10 cellular contexts compared by ENCODE assay signal in the genomic region with DNA sequence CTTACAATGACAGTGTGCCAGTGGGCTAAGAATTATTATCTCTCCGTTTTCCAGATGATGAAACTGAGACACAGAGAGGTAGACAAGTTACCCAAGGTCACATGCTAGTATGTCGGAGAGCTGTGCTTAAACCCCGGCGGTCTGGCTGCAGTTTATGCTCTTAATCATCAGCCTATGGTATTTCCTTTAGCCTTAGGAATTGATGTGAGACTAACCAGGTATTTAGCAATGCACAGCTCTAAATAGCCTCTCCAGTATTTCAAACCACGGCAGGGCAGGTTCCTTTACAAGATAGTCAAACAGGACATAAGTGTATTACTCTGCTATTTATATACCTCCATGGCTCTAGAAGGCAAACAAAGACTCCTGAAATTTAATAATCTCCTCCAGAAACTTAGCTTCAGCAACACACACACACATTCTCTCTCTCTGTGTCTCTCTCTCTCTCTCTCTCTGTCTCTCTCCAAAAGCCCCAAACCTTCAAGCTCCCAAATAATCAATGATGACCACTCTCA.
DNase-seq lines count a peak whose midpoint lies in the region; ATAC-seq and TF ChIP-seq lines count a peak whose summit lies in the region.
"Had no signal": no experiment of that assay in that cellular context is flagged by ENCODE, and none has a peak within 500 bp of the region (broad histone marks: within the 10 kb centered on the region; RNA-seq: fewer than 3 reads in every experiment).

No MANE protein-coding gene starts in this region.

- H3K27me3 ChIP-seq in heart right ventricle (no peaks in the 10 kb centered on the region), SJSA1 (replicated peaks) (no peaks in the 10 kb centered on the region), fibroblast of lung (ENCODE audit: control insufficient read depth, insufficient read depth, low read length) (no peaks in the 10 kb centered on the region), thymus (ENCODE audit: control insufficient read depth, insufficient read depth) (no peaks in the 10 kb centered on the region)

- H4K20me1 ChIP-seq in fibroblast of lung (ENCODE audit: control insufficient read depth, extremely low read depth, insufficient read depth, low read length) = no peaks in the 10 kb centered on the region

- H3K9me3 ChIP-seq in heart right ventricle (no peaks in the 10 kb centered on the region), SJSA1 (replicated peaks) (no peaks in the 10 kb centered on the region), fibroblast of lung (ENCODE audit: control insufficient read depth, insufficient read depth, low read depth, low read length) (no peaks in the 10 kb centered on the region), thymus (ENCODE audit: control insufficient read depth) (no peaks in the 10 kb centered on the region)

- H3K9ac ChIP-seq in fibroblast of lung (ENCODE audit: insufficient read depth, low read length) = no peak overlapping the region

- no peak overlapping the region for H3K4me3 ChIP-seq in heart right ventricle
- H3K4me3 ChIP-seq in SJSA1 = no peak overlapping the region
- no peak overlapping the region for H3K4me3 ChIP-seq in fibroblast of lung (replicated peaks in 1 of 4; ENCODE audit: control extremely low read depth in 1 of 4, insufficient read depth in 1 of 4, low read depth in 3 of 4, low read length in 4 of 4)
- H3K4me3 ChIP-seq in thymus (ENCODE audit: low read length) = no peak overlapping the region

- DNase-seq in left ventricle myocardium superior = no peak
- no peak for DNase-seq in heart right ventricle
- peak; percentile 54 to 57 for DNase-seq in SJSA1 (ENCODE audit: low read depth in 1 of 2, low spot score in 2 of 2)
- peak; percentile 70 to 99 for DNase-seq in fibroblast of lung (ENCODE audit: low read depth in 2 of 2)
- DNase-seq in caudate nucleus (lab: John Stamatoyannopoulos, UW) = no peak
- DNase-seq: anterior cingulate cortex, GF-D8 had no signal

- ATAC-seq in left ventricle myocardium superior (peak; percentile 54), heart right ventricle (no peak), GM18909 (IDR thresholded peaks at IDR 0.05; ENCODE audit: poor library complexity, unreplicated experiment) (no peak), GM21381 (IDR thresholded peaks at IDR 0.05; ENCODE audit: unreplicated experiment) (no peak)

- 35 to 40% methylated on average over 5 of the region's 5 CpGs for WGBS in heart right ventricle, 2 donors
- 83% methylated on average over 5 of the region's 5 CpGs for WGBS in thymus

- no peaks in the 10 kb centered on the region for H3K79me2 ChIP-seq in fibroblast of lung (ENCODE audit: control insufficient read depth, insufficient read depth, low read length)

- TF ChIP-seq CTCF in heart right ventricle (IDR thresholded peaks at IDR 0.05) (no peak), fibroblast of lung (conservative IDR thresholded peaks at IDR 0.05 in 1 of 2, IDR thresholded peaks at IDR 0.05 in 1 of 2; ENCODE audit: low read depth in 1 of 2, low read length in 2 of 2) (no peak)

- H3K4me1 ChIP-seq in heart right ventricle (peaks cover 6 to 59% (median 47%) of the 10 kb centered on the region in 9 donors), SJSA1 (replicated peaks) (peaks cover 51% of the 10 kb centered on the region), fibroblast of lung (ENCODE audit: control insufficient read depth, extremely low read depth, insufficient read depth, low read length) (peaks cover 22% of the 10 kb centered on the region), thymus (ENCODE audit: control insufficient read depth, insufficient read depth, low read length) (peaks cover 10% of the 10 kb centered on the region)

- H2AFZ ChIP-seq in fibroblast of lung (ENCODE audit: low read length) = no peak overlapping the region

- H3K36me3 ChIP-seq in heart right ventricle (no peaks in the 10 kb centered on the region), SJSA1 (no peaks in the 10 kb centered on the region), fibroblast of lung (ENCODE audit: control insufficient read depth, insufficient read depth, low read length) (no peaks in the 10 kb centered on the region), thymus (ENCODE audit: control insufficient read depth, insufficient read depth) (no peaks in the 10 kb centered on the region)

- H3K27ac ChIP-seq in heart right ventricle (peak overlapping the region in 5 of 10 donors; percentile 7 to 86 (median 81)), SJSA1 (0 out of 2 replicates have a peak overlapping the region, but pooled peaks have one; percentile 83), fibroblast of lung (ENCODE audit: insufficient read depth, low read length) (no peak overlapping the region), thymus (ENCODE audit: low read depth) (peak overlapping the region; percentile 26), caudate nucleus (ENCODE audit: low read depth, low read length) (no peak overlapping the region)

- intact Hi-C loops in left ventricle myocardium superior (cut with micrococcal nuclease) = no loop called here
- intact Hi-C loops in heart right ventricle (cut with DNase I) = loop anchor here in 4 of 10 donors (5.0 to 10.0 kb wide), 6 partner anchors 92 to 161 kb away; no protein-coding TSS in a partner anchor

- H3K4me2 ChIP-seq in fibroblast of lung (ENCODE audit: extremely low read depth, insufficient read depth, low read length) = no peak overlapping the region

Comparison
In these comparisons a context has a peak if more than half of its experiments do, and no peak if none do; other contexts are left out.
1. DNase-seq: peak in SJSA1 (2 of 2) and fibroblast of lung (2 of 2); none in left ventricle myocardium superior (single experiment), heart right ventricle (0 of 2) and caudate nucleus (0 of 61).
2. H3K27ac ChIP-seq: peak in SJSA1 (single experiment) and thymus (single experiment); none in fibroblast of lung (single experiment) and caudate nucleus (single experiment).